Comparison of ENCODE assay signal across 8 cellular contexts in genomic region chr22:36156515-36157419, GRCh38. TPM values are rescaled to one million over a fixed set of nuclear protein-coding genes. Genes with fewer than 3 reads are reported as not detected.
A peak's percentile ranks its signal among the peaks of the same experiment; 100 is the strongest.
DNase-seq lines count a peak whose midpoint lies in the region; ATAC-seq and TF ChIP-seq lines count a peak whose summit lies in the region.

No MANE protein-coding gene starts in this region.

- TF ChIP-seq POLR2A in spleen (IDR thresholded peaks at IDR 0.05), result peak in 2 of 3 donors; percentile 24 to 43

- dilution Hi-C loops in mammary epithelial cell (cut with HindIII; ENCODE audit: low sequenced_read_pairs), result no loop called here

- CTCF ChIA-PET in mammary epithelial cell (lab: Charles Lee; ENCODE audit: low non-redundant PET), result no interaction called here

- H3K9me3 ChIP-seq in mammary epithelial cell (replicated peaks; ENCODE audit: insufficient read depth, low read length) (no peaks in the 10 kb centered on the region), spleen (no peaks in the 10 kb centered on the region)

- peak overlapping the region; percentile 33 to 53 (median 39) for H3K4me3 ChIP-seq in mammary epithelial cell (replicated peaks in 1 of 3; ENCODE audit: insufficient read depth in 1 of 3, low read depth in 2 of 3, low read length in 3 of 3)
- peak overlapping the region; percentile 32 to 84 (median 55) for H3K4me3 ChIP-seq in spleen

- no peaks in the 10 kb centered on the region for H3K79me2 ChIP-seq in mammary epithelial cell (ENCODE audit: insufficient read depth, low read length)

- in situ Hi-C loops in mammary epithelial cell (cut with MboI; ENCODE audit: low sequenced_read_pairs in 2 of 2), result loop anchor here in 1 of 2 donors (25.0 kb wide), 1 partner anchor 331 kb away; the partner anchor contains the start of gene TXN2

- no peaks in the 10 kb centered on the region for H4K20me1 ChIP-seq in mammary epithelial cell (ENCODE audit: insufficient read depth, low read length)

- peak overlapping the region; percentile 98 for H2AFZ ChIP-seq in mammary epithelial cell (ENCODE audit: low read depth, low read length)

- BruUV-seq in mammary epithelial cell (replicated peaks; lab: Mats Ljungman, UMichigan), result no TSS peak

- H3K9ac ChIP-seq in mammary epithelial cell (ENCODE audit: insufficient read depth, low read length), result peak overlapping the region; percentile 59

- peak overlapping the region; percentile 88 for H3K4me2 ChIP-seq in mammary epithelial cell (ENCODE audit: insufficient read depth, low read depth, low read length)

- TF ChIP-seq CTCF in mammary epithelial cell (conservative IDR thresholded peaks at IDR 0.05 in 1 of 2, IDR thresholded peaks at IDR 0.05 in 1 of 2; ENCODE audit: extremely low read depth in 1 of 2, insufficient read depth in 1 of 2, low read depth in 1 of 2, low read length in 2 of 2) (no peak), spleen (IDR thresholded peaks at IDR 0.05 in 8 of 11, conservative IDR thresholded peaks at IDR 0.05 in 3 of 11) (no peak)

- peak overlapping the region; percentile 68 for H3K27ac ChIP-seq in mammary epithelial cell (ENCODE audit: insufficient read depth, low read depth, low read length)
- peak overlapping the region; percentile 77 to 96 (median 90) for H3K27ac ChIP-seq in spleen

- H3K27me3 ChIP-seq in mammary epithelial cell (ENCODE audit: insufficient read depth, low read length) (no peaks in the 10 kb centered on the region), spleen (replicated peaks in 1 of 7) (no peaks in the 10 kb centered on the region)

- no peak for ATAC-seq in HG02840 (IDR thresholded peaks at IDR 0.05; ENCODE audit: low FRiP score, unreplicated experiment)

- intact Hi-C loops in mammary epithelial cell (cut with micrococcal nuclease) (no loop called here), spleen (cut with DNase I; ENCODE audit: low total_unique reads) (no loop called here)

- DNase-seq in SIG-M5 treated with dmso at 0.1 percent for 504 hours (lab: John Stamatoyannopoulos, UW; ENCODE audit: unreplicated experiment), result peak; percentile 5
- DNase-seq in SIG-M5 (lab: John Stamatoyannopoulos, UW), result no peak
- DNase-seq in activated CD4-positive, CD25-positive, alpha-beta regulatory T cell (lab: John Stamatoyannopoulos, UW), result peak; percentile 21 to 37 (median 30)
- peak; percentile 60 for DNase-seq in mammary epithelial cell
- DNase-seq in islet precursor cell, result peak; percentile 82
- peak; percentile 84 for DNase-seq in spleen
- DNase-seq in mesenteric fat pad (ENCODE audit: low spot score), result no peak

- H3K36me3 ChIP-seq in mammary epithelial cell (ENCODE audit: insufficient read depth, low read length), result no peaks in the 10 kb centered on the region
- H3K36me3 ChIP-seq in spleen, result peaks cover 0 to 27% (median 2%) of the 10 kb centered on the region in 6 donors

- WGBS in mammary epithelial cell (ENCODE audit: low coverage, missing lambda C conversion rate), result 1% methylated on average over 14 of the region's 15 CpGs
- 2 to 6% (median 6%) methylated on average over 15 of the region's 15 CpGs for WGBS in spleen, 5 donors

- peaks cover 9% of the 10 kb centered on the region for H3K4me1 ChIP-seq in mammary epithelial cell (ENCODE audit: insufficient read depth, low read length)
- peaks cover 56 to 100% (median 94%) of the 10 kb centered on the region in 6 donors for H3K4me1 ChIP-seq in spleen

RNA-seq across cellular contexts. Expression of gene APOL3, which starts 3.8 kb away (rescaled TPM):
- total RNA-seq in mammary epithelial cell (1 to 10 TPM in 1 of 2 donors, under 1 TPM in 1; 0.83 to 1.6 TPM), spleen (100 to 1,000 TPM in 5 of 7 donors, 10 to 100 TPM in 2; 82.7 to 146 (median 119) TPM), mesenteric fat pad (66.8 TPM)
- polyA plus RNA-seq in mammary epithelial cell (2.2 TPM), spleen (10 to 100 TPM; 32.6 to 88.3 (median 49.9) TPM)
- not detected for polyA minus RNA-seq in mammary epithelial cell

RNA-seq across cellular contexts. Expression of gene APOL4, which starts 44.8 kb away (rescaled TPM):
- total RNA-seq in mammary epithelial cell, result under 1 TPM in 1 of 2 donors, not detected in 1; 0.26 TPM
- polyA plus RNA-seq in mammary epithelial cell, result not detected
- not detected for polyA minus RNA-seq in mammary epithelial cell
- total RNA-seq in spleen, result 10 to 100 TPM in 2 of 7 donors, 1 to 10 TPM in 4, not detected in 1; 2.5 to 14.4 (median 4.9) TPM
- 1 to 10 TPM; 3.0 to 4.0 (median 3.9) TPM for polyA plus RNA-seq in spleen
- 51.4 TPM for total RNA-seq in mesenteric fat pad

Comparison
In these comparisons a context has a peak if more than half of its experiments do, and no peak if none do; other contexts are left out.
1. DNase-seq: peak in SIG-M5 treated with dmso at 0.1 percent for 504 hours (single experiment), activated CD4-positive, CD25-positive, alpha-beta regulatory T cell (4 of 4), mammary epithelial cell (single experiment), islet precursor cell (single experiment) and spleen (single experiment); none in SIG-M5 (single experiment) and mesenteric fat pad (single experiment).
2. RNA of gene APOL3, which starts 3.8 kb away (total RNA-seq): 82.7 to 146 TPM in spleen and 66.8 TPM in mesenteric fat pad (single experiment); 0.83 to 1.6 TPM in mammary epithelial cell; every median in the first group is over 10 times any median in the second.